ENCODE assay signal across 7 cellular contexts in the genomic region with DNA sequence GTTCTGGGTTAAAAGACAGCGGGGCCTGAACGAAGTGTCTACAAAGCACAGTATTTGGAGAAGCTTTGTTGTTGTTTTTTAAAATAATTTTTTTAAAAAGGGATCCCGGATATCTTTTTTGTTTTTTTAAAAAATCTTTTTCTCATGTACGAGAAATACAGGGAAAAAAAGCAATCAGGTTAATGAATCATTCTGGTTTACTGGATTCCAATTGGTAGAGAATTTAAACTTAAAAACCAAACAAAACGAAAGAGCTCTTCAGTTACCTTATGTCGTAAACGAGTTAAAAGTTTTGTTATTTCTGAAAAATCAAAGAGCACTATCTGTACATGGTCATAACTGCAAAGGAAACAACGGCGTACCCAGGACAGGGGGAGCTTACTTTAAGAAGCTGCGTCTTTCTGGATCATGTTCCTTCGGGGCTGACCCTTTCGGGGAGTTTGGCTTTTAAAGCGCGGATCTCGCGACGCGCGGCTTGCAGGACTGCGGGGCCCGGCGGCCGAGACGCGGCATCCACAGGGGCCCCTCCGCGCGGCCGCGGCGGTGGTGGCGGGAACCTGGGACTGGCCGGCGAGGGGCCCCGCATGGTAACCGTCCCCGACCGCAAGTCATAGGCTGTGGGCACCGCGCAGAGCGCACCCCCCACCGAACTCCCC. TPM values are rescaled to one million over a fixed set of nuclear protein-coding genes. Genes with fewer than 3 reads are reported as not detected.
DNase-seq lines count a peak whose midpoint lies in the region; ATAC-seq lines count a peak whose summit lies in the region.

No MANE protein-coding gene starts in this region.

- ATAC-seq in right cardiac atrium: peak; percentile 70 to 77
- no peak for ATAC-seq in GM21423 (IDR thresholded peaks at IDR 0.05; ENCODE audit: unreplicated experiment)

- H3K9ac ChIP-seq in adipocyte (ENCODE audit: low read length) (peak overlapping the region; percentile 74), rectal smooth muscle tissue (ENCODE audit: low read length) (peak overlapping the region; percentile 12)

- H3K36me3 ChIP-seq in adipocyte (ENCODE audit: control insufficient read depth, insufficient read depth, low read length, severe bottlenecking): no peaks in the 10 kb centered on the region
- no peaks in the 10 kb centered on the region for H3K36me3 ChIP-seq in rectal smooth muscle tissue (ENCODE audit: control insufficient read depth, insufficient read depth, low read length)

- H3K4me3 ChIP-seq in adipocyte (ENCODE audit: low read length) (peak overlapping the region; percentile 84), right cardiac atrium (ENCODE audit: low read length) (peak overlapping the region; percentile 73), rectal smooth muscle tissue (ENCODE audit: low read length) (peak overlapping the region; percentile 77)

- H3K27ac ChIP-seq in right cardiac atrium (ENCODE audit: low read length) (no peak overlapping the region), rectal smooth muscle tissue (ENCODE audit: low read depth, low read length) (no peak overlapping the region)

- DNase-seq in GDM1 (lab: John Stamatoyannopoulos, UW): peak; percentile 25
- peak; percentile 22 for DNase-seq in HS-5 (ENCODE audit: low read depth)
- DNase-seq in adipocyte (ENCODE audit: low read depth): peak; percentile 64
- peak; percentile 36 to 70 (median 68) for DNase-seq in right cardiac atrium
- DNase-seq in mesenteric fat pad (ENCODE audit: low spot score): no peak

- intact Hi-C loops in right cardiac atrium (cut with DNase I): no loop called here

- WGBS in right cardiac atrium: 6% methylated on average over 42 of the region's 42 CpGs

- H3K27me3 ChIP-seq in adipocyte (replicated peaks; ENCODE audit: control insufficient read depth, insufficient read depth, low read length) (peaks cover 4% of the 10 kb centered on the region), right cardiac atrium (ENCODE audit: control insufficient read depth, insufficient read depth) (no peaks in the 10 kb centered on the region), rectal smooth muscle tissue (ENCODE audit: control insufficient read depth, insufficient read depth, low read length) (peaks cover 3% of the 10 kb centered on the region)

- H3K4me1 ChIP-seq in adipocyte (ENCODE audit: control insufficient read depth, insufficient read depth, low read length) (peaks cover 5% of the 10 kb centered on the region), right cardiac atrium (ENCODE audit: control insufficient read depth, insufficient read depth, low read length) (no peaks in the 10 kb centered on the region), rectal smooth muscle tissue (ENCODE audit: control insufficient read depth, insufficient read depth, low read length) (no peaks in the 10 kb centered on the region)

- H3K9me3 ChIP-seq in adipocyte (ENCODE audit: control insufficient read depth, low read length) (peaks cover 6% of the 10 kb centered on the region), right cardiac atrium (ENCODE audit: control insufficient read depth, low read length) (no peaks in the 10 kb centered on the region)

RNA-seq across cellular contexts. Expression of a gene that starts 0.9 kb away (rescaled TPM):
- total RNA-seq in right cardiac atrium (1 to 10 TPM in 2 of 4 donors, under 1 TPM in 2; 0.11 to 2.5 (median 1.3) TPM), mesenteric fat pad (0.93 TPM)
- 3.7 TPM for polyA plus RNA-seq in right cardiac atrium
